17 cellular contexts compared by ENCODE assay signal in genomic region chr3:37666618-37667017, GRCh38.
A peak's percentile ranks its signal among the peaks of the same experiment; 100 is the strongest.
DNase-seq lines count a peak whose midpoint lies in the region; ATAC-seq and TF ChIP-seq lines count a peak whose summit lies in the region.
"Had no signal": no experiment of that assay in that cellular context is flagged by ENCODE, and none has a peak within 500 bp of the region (broad histone marks: within the 10 kb centered on the region; RNA-seq: fewer than 3 reads in every experiment).

No MANE protein-coding gene starts in this region.

- H3K9me3 ChIP-seq in BLaER1 (no peaks in the 10 kb centered on the region), esophagus muscularis mucosa (no peaks in the 10 kb centered on the region), thyroid gland (no peaks in the 10 kb centered on the region), gastrocnemius medialis (no peaks in the 10 kb centered on the region)
- H3K9me3 ChIP-seq: HAP-1 had no signal

- H3K4me3 ChIP-seq in BLaER1 (no peak overlapping the region), esophagus muscularis mucosa (no peak overlapping the region), thyroid gland (replicated peaks in 1 of 3) (no peak overlapping the region), gastrocnemius medialis (no peak overlapping the region)
- H3K4me3 ChIP-seq: GM12878, HAP-1 had no signal

- H3K36me3 ChIP-seq in BLaER1 (no peaks in the 10 kb centered on the region), esophagus muscularis mucosa (no peaks in the 10 kb centered on the region), thyroid gland (no peaks in the 10 kb centered on the region), gastrocnemius medialis (no peaks in the 10 kb centered on the region)
- H3K36me3 ChIP-seq: HAP-1 had no signal

- no peak for TF ChIP-seq CTCF in esophagus muscularis mucosa (IDR thresholded peaks at IDR 0.05)
- TF ChIP-seq CTCF in thyroid gland (IDR thresholded peaks at IDR 0.05) = no peak
- TF ChIP-seq CTCF in gastrocnemius medialis (IDR thresholded peaks at IDR 0.05 in 4 of 5, conservative IDR thresholded peaks at IDR 0.05 in 1 of 5) = no peak

- DNase-seq in HEK293T (ENCODE audit: extremely low spot score) = no peak
- peak; percentile 26 for DNase-seq in esophagus muscularis mucosa (ENCODE audit: extremely low spot score)
- DNase-seq in thyroid gland = no peak
- no peak for DNase-seq in gastrocnemius medialis
- DNase-seq in retina = no peak
- DNase-seq: C1 segment of cervical spinal cord; CD4-positive, CD25-positive, alpha-beta regulatory T cell; CD8-positive, alpha-beta memory T cell; COR-L47; DMS 273 treated with DMSO at 0.1 percent for 48 hours; DMS53; DND-41; EL had no signal

- H4K20me1 ChIP-seq in BLaER1 = no peaks in the 10 kb centered on the region

- intact Hi-C loops in esophagus muscularis mucosa (cut with DNase I) (no loop called here), thyroid gland (cut with DNase I) (no loop called here), gastrocnemius medialis (cut with DNase I; ENCODE audit: low total_unique reads) (no loop called here)

- 89% methylated on average over 1 of the region's 2 CpGs for WGBS in esophagus muscularis mucosa
- 95 to 96% methylated on average over 2 of the region's 2 CpGs for WGBS in thyroid gland, 2 donors

- peak overlapping the region; percentile 39 for H3K4me2 ChIP-seq in BLaER1

- POLR2A ChIA-PET in HEK293T (lab: Yijun Ruan, JAX) = no interaction called here

- in situ Hi-C loops in gastrocnemius medialis (cut with MboI; ENCODE audit: low sequenced_read_pairs in 4 of 4) = no loop called here

- TF ChIP-seq POLR2A in esophagus muscularis mucosa (IDR thresholded peaks at IDR 0.05; ENCODE audit: low read depth) (no peak), thyroid gland (IDR thresholded peaks at IDR 0.05) (no peak), gastrocnemius medialis (IDR thresholded peaks at IDR 0.05) (no peak)

- H3K4me1 ChIP-seq in BLaER1 (peaks cover 6% of the 10 kb centered on the region), esophagus muscularis mucosa (peaks cover 64 to 78% (median 69%) of the 10 kb centered on the region in 4 donors), thyroid gland (peaks cover 71 to 91% of the 10 kb centered on the region in 2 donors), gastrocnemius medialis (peaks cover 0 to 5% of the 10 kb centered on the region in 2 donors)
- H3K4me1 ChIP-seq: HAP-1 had no signal

- no peak for TF ChIP-seq EP300 in esophagus muscularis mucosa (IDR thresholded peaks at IDR 0.05)

- CTCF ChIA-PET in HEK293T (lab: Yijun Ruan, JAX) = no interaction called here

- H3K9ac ChIP-seq in BLaER1 = no peak overlapping the region

- H3K27ac ChIP-seq in BLaER1 (no peak overlapping the region), esophagus muscularis mucosa (replicated peaks in 1 of 4) (no peak overlapping the region), thyroid gland (peak overlapping the region; percentile 80 to 89 (median 84)), gastrocnemius medialis (no peak overlapping the region)
- H3K27ac ChIP-seq: HL-60 had no signal

- no peak for ATAC-seq in gastrocnemius medialis
- ATAC-seq: GM12878 had no signal

- H3K27me3 ChIP-seq in BLaER1 (no peaks in the 10 kb centered on the region), esophagus muscularis mucosa (no peaks in the 10 kb centered on the region), thyroid gland (no peaks in the 10 kb centered on the region), gastrocnemius medialis (no peaks in the 10 kb centered on the region)

TF ChIP-seq in HEK293T, 16 proteins besides CTCF, POLR2A, EP300 and RAD21:
- TF ChIP-seq SUZ12 (IDR thresholded peaks at IDR 0.05) (no peak), HDGF (IDR thresholded peaks at IDR 0.05; ENCODE audit: borderline replicate concordance) (no peak), BHLHE40 (IDR thresholded peaks at IDR 0.05; ENCODE audit: borderline replicate concordance) (no peak), PKNOX1 (IDR thresholded peaks at IDR 0.05) (peak; percentile 70), FOXK2 (IDR thresholded peaks at IDR 0.05) (no peak)
TF ChIP-seq in HEK293T: peak in this region for 1.

Comparison
In these comparisons a context has a peak if more than half of its experiments do, and no peak if none do; other contexts are left out.
1. H3K27ac ChIP-seq: peak in thyroid gland (3 of 3); none in BLaER1 (single experiment), esophagus muscularis mucosa (0 of 4) and gastrocnemius medialis (0 of 4).